In the genomic region with DNA sequence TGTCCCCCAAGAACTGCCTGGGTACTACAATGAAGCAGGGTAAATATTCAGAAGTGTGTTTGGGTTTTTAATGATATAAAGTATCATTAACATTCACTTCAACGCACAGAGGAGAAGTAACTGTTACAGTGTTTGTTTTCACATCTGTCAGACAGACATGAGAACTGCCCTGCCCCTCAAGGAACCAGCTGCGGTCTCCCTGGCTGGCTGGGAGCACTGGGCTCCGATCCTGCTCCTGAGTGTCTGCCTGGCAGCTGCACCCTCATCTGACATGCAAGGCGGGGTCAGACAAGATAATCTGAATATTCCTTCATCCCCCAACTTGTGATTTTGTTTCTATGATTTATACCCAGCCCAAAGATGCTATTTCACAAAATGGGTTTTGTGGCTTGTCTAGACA, we compare ENCODE assay signal across 8 cellular contexts.
DNase-seq lines count a peak whose midpoint lies in the region; ATAC-seq and TF ChIP-seq lines count a peak whose summit lies in the region.

No MANE protein-coding gene starts in this region.

- H3K4me1 ChIP-seq in muscle layer of colon (ENCODE audit: insufficient read depth, low read length) = peaks cover 48% of the 10 kb centered on the region

- H3K4me3 ChIP-seq in brain microvascular endothelial cell (ENCODE audit: low read depth, low read length) (no peak overlapping the region), muscle layer of colon (ENCODE audit: low read depth in 1 of 2, low read length in 2 of 2) (no peak overlapping the region)

- peak; percentile 39 for DNase-seq in AG20443 (ENCODE audit: low spot score)
- peak; percentile 38 for DNase-seq in LHCN-M2 (ENCODE audit: low read depth)
- DNase-seq in brain microvascular endothelial cell = no peak

- H3K36me3 ChIP-seq in brain microvascular endothelial cell (replicated peaks) = peaks cover 4% of the 10 kb centered on the region
- no peaks in the 10 kb centered on the region for H3K36me3 ChIP-seq in muscle layer of colon (ENCODE audit: insufficient read depth, low read length)

- in situ Hi-C loops in brain microvascular endothelial cell (cut with HindIII; ENCODE audit: low pct_ligation_motif_present, low sequenced_read_pairs) = loop anchor here (25.0 kb wide), 1 partner anchor 155 kb away; no protein-coding TSS in a partner anchor

- peak overlapping the region; percentile 96 for H3K27ac ChIP-seq in brain microvascular endothelial cell
- peak overlapping the region; percentile 60 for H3K27ac ChIP-seq in muscle layer of colon (ENCODE audit: low read depth, low read length)

- TF ChIP-seq CTCF in brain microvascular endothelial cell (IDR thresholded peaks at IDR 0.05; ENCODE audit: low read depth, low read length, missing control alignments) = no peak

- no peaks in the 10 kb centered on the region for H3K9me3 ChIP-seq in muscle layer of colon (ENCODE audit: low read length)

- H3K9ac ChIP-seq in muscle layer of colon (ENCODE audit: low read length) = no peak overlapping the region

- no peaks in the 10 kb centered on the region for H3K27me3 ChIP-seq in brain microvascular endothelial cell (replicated peaks)
- H3K27me3 ChIP-seq in muscle layer of colon (ENCODE audit: control insufficient read depth in 1 of 2, insufficient read depth in 2 of 2, low read length in 2 of 2) = no peaks in the 10 kb centered on the region

- ATAC-seq in HG03521 (IDR thresholded peaks at IDR 0.05; ENCODE audit: unreplicated experiment) (no peak), GM19023 (IDR thresholded peaks at IDR 0.05; ENCODE audit: unreplicated experiment) (no peak), GM21529 (IDR thresholded peaks at IDR 0.05; ENCODE audit: unreplicated experiment) (no peak), HG03520 (IDR thresholded peaks at IDR 0.05; ENCODE audit: unreplicated experiment) (no peak)
